In genomic region chr18:36412778-36413177, GRCh38 we compare ENCODE assay signal across 10 cellular contexts.
DNase-seq lines count a peak whose midpoint lies in the region; ATAC-seq and TF ChIP-seq lines count a peak whose summit lies in the region.
"Had no signal": no experiment of that assay in that cellular context is flagged by ENCODE, and none has a peak within 500 bp of the region (broad histone marks: within the 10 kb centered on the region; RNA-seq: fewer than 3 reads in every experiment).

No MANE protein-coding gene starts in this region.

- H3K27ac ChIP-seq in WERI-Rb-1 (no peak overlapping the region), upper lobe of left lung (no peak overlapping the region)

- 84 to 91% methylated on average over 1 of the region's 1 CpG for WGBS in upper lobe of left lung, 2 donors

- TF ChIP-seq EP300 in upper lobe of left lung (IDR thresholded peaks at IDR 0.05), result no peak

- H3K4me1 ChIP-seq in upper lobe of left lung, result no peaks in the 10 kb centered on the region

- H3K27me3 ChIP-seq in WERI-Rb-1 (ENCODE audit: insufficient read depth, low read depth, severe bottlenecking) (no peaks in the 10 kb centered on the region), upper lobe of left lung (no peaks in the 10 kb centered on the region)

- H3K36me3 ChIP-seq in WERI-Rb-1, result no peaks in the 10 kb centered on the region
- no peaks in the 10 kb centered on the region for H3K36me3 ChIP-seq in upper lobe of left lung

- no peak for TF ChIP-seq POLR2A in upper lobe of left lung (IDR thresholded peaks at IDR 0.05)

- DNase-seq in EL (peak; percentile 26), HT-29 (ENCODE audit: low spot score) (peak; percentile 7), WERI-Rb-1 (peak; percentile 62), left lobe of liver (ENCODE audit: low spot score) (no peak), Ammon's horn (ENCODE audit: low spot score) (no peak), upper lobe of left lung (no peak)
- DNase-seq: activated CD4-positive, alpha-beta T cell treated with anti-CD3 and anti-CD28 coated beads, Interleukin-2, amount 50 U/mL, for 4 hours; right cardiac atrium had no signal

- TF ChIP-seq CTCF in WERI-Rb-1 (IDR thresholded peaks at IDR 0.05; ENCODE audit: low read depth, low read length) (peak; percentile 84), upper lobe of left lung (IDR thresholded peaks at IDR 0.05) (no peak)

- ATAC-seq in left lobe of liver (peak; percentile 50), GM21515 (IDR thresholded peaks at IDR 0.05; ENCODE audit: unreplicated experiment) (no peak), GM18873 (IDR thresholded peaks at IDR 0.05; ENCODE audit: low FRiP score, unreplicated experiment) (no peak), upper lobe of left lung (ENCODE audit: low FRiP score in 2 of 2) (no peak)
- ATAC-seq: right cardiac atrium had no signal

- H3K4me3 ChIP-seq in WERI-Rb-1 (ENCODE audit: low read depth, low read length) (no peak overlapping the region), upper lobe of left lung (no peak overlapping the region)

- H3K9me3 ChIP-seq in WERI-Rb-1 (ENCODE audit: severe bottlenecking), result no peaks in the 10 kb centered on the region
- H3K9me3 ChIP-seq in upper lobe of left lung, result no peaks in the 10 kb centered on the region

Comparison
In these comparisons a context has a peak if more than half of its experiments do, and no peak if none do; other contexts are left out.
1. DNase-seq: peak in EL (single experiment), HT-29 (single experiment) and WERI-Rb-1 (single experiment); none in left lobe of liver (single experiment), Ammon's horn (single experiment) and upper lobe of left lung (0 of 2).